8 cellular contexts compared by ENCODE assay signal in genomic region chr11:3840870-3841425, GRCh38.
DNase-seq lines count a peak whose midpoint lies in the region; TF ChIP-seq lines count a peak whose summit lies in the region.

TSS of gene RHOG (minus strand) at chr11:3840959. CDS start at chr11:3828138, 12,821 bp downstream.

- H2AFZ ChIP-seq in MM.1S (ENCODE audit: low read length), result peak within 1 kb of the TSS; percentile 57

- peaks cover 7% of the 10 kb centered on the region for H3F3A ChIP-seq in MM.1S (ENCODE audit: insufficient read depth, low read length)

- peaks cover 34% of the 10 kb centered on the region for H3K4me1 ChIP-seq in MM.1S (ENCODE audit: low read length)

- peak within 1 kb of the TSS; percentile 87 for H3K4me2 ChIP-seq in MM.1S (ENCODE audit: low read depth, low read length)

- H3K4me3 Mint-ChIP-seq in T-helper 2 cell treated with Interferon-gamma antibody and Interleukin-4, amounts not matched to agents 5 μg/mL and 100 μg/mL, for 36 hours, result peak within 1 kb of the TSS; percentile 99

- peak; percentile 90 for DNase-seq in activated T-cell treated with anti-CD3 and anti-CD28 coated beads for 24 hours (ENCODE audit: low read depth)
- DNase-seq in activated T-cell treated with anti-CD3 and anti-CD28 coated beads for 4 hours, result no peak
- peak; percentile 88 for DNase-seq in HCEC 1CT
- DNase-seq in MM.1S, result peak; percentile 81
- DNase-seq in T-helper 2 cell treated with Interferon-gamma antibody and Interleukin-4, amounts not matched to agents 5 μg/mL and 100 μg/mL, for 36 hours (ENCODE audit: low spot score), result peak; percentile 73
- peak; percentile 26 for DNase-seq in dedifferentiated amniotic fluid mesenchymal stem cell (ENCODE audit: extremely low spot score)
- DNase-seq in left kidney (ENCODE audit: low read depth, low spot score), result peak; percentile 88
- DNase-seq in stimulated activated CD8-positive, alpha-beta memory T cell treated with anti-CD3 and anti-CD28 coated beads, Interleukin-4, amount 100 ng/mL, for 48 hours, result peak; percentile 93

- no peak for TF ChIP-seq CTCF in MM.1S (IDR thresholded peaks at IDR 0.05; ENCODE audit: low read length)

- no peaks in the 10 kb centered on the region for H3K9me3 ChIP-seq in MM.1S (replicated peaks; ENCODE audit: insufficient read depth, low read length)

- H3K4me1 Mint-ChIP-seq in T-helper 2 cell treated with Interferon-gamma antibody and Interleukin-4, amounts not matched to agents 5 μg/mL and 100 μg/mL, for 36 hours (ENCODE audit: low read depth), result peaks cover 46% of the 10 kb centered on the region

- no peaks in the 10 kb centered on the region for H3K9me2 ChIP-seq in MM.1S (replicated peaks; ENCODE audit: insufficient read depth, low read length)

- H4K20me1 ChIP-seq in MM.1S (ENCODE audit: insufficient read depth, low read length), result 0 out of 2 replicates have a peak, but pooled peaks cover 4% of the 10 kb centered on the region

- no peaks in the 10 kb centered on the region for H3K9me3 Mint-ChIP-seq in T-helper 2 cell treated with Interferon-gamma antibody and Interleukin-4, amounts not matched to agents 5 μg/mL and 100 μg/mL, for 36 hours

- peaks cover 47% of the 10 kb centered on the region for H3K79me2 ChIP-seq in MM.1S (ENCODE audit: low read length)

- H3K27ac ChIP-seq in MM.1S (ENCODE audit: low read length), result peak within 1 kb of the TSS; percentile 91

- H3K4me3 ChIP-seq in MM.1S (ENCODE audit: low read length), result peak within 1 kb of the TSS; percentile 76

- peak within 1 kb of the TSS; percentile 98 for H3K27ac Mint-ChIP-seq in T-helper 2 cell treated with Interferon-gamma antibody and Interleukin-4, amounts not matched to agents 5 μg/mL and 100 μg/mL, for 36 hours

- H3K36me3 Mint-ChIP-seq in T-helper 2 cell treated with Interferon-gamma antibody and Interleukin-4, amounts not matched to agents 5 μg/mL and 100 μg/mL, for 36 hours (ENCODE audit: low read depth), result peaks cover 23% of the 10 kb centered on the region

- H3K27me3 Mint-ChIP-seq in T-helper 2 cell treated with Interferon-gamma antibody and Interleukin-4, amounts not matched to agents 5 μg/mL and 100 μg/mL, for 36 hours (ENCODE audit: low read depth), result no peaks in the 10 kb centered on the region

- H3K36me3 ChIP-seq in MM.1S (replicated peaks; ENCODE audit: insufficient read depth, low read length), result no peaks in the 10 kb centered on the region; the same call in 1 of the 2 replicates

- H3K9ac ChIP-seq in MM.1S (ENCODE audit: low read length), result peak within 1 kb of the TSS; percentile 97

- H3K27me3 ChIP-seq in MM.1S (replicated peaks; ENCODE audit: insufficient read depth, low read length), result no peaks in the 10 kb centered on the region
